In genomic region chrX:49110417-49110816, GRCh38 we compare ENCODE assay signal across 24 cellular contexts. TPM values are rescaled to one million over a fixed set of nuclear protein-coding genes. Genes with fewer than 3 reads are reported as not detected.
A peak's percentile ranks its signal among the peaks of the same experiment; 100 is the strongest.
DNase-seq lines count a peak whose midpoint lies in the region; ATAC-seq, FAIRE-seq and TF ChIP-seq lines count a peak whose summit lies in the region.
"Had no signal": no experiment of that assay in that cellular context is flagged by ENCODE, and none has a peak within 500 bp of the region (broad histone marks: within the 10 kb centered on the region; RNA-seq: fewer than 3 reads in every experiment).

No MANE protein-coding gene starts in this region.

- no peak for TF ChIP-seq CTCF in K562 (IDR thresholded peaks at IDR 0.05 in 2 of 3, conservative IDR thresholded peaks at IDR 0.05 in 1 of 3; ENCODE audit: insufficient read depth in 2 of 3, low read depth in 1 of 3, low read length in 3 of 3)

- no peak for TF ChIP-seq EP300 in K562 (IDR thresholded peaks at IDR 0.05; ENCODE audit: low read length)

- CTCF ChIA-PET in K562 (lab: Yijun Ruan, JAX; ENCODE audit: low intra/inter-chr PET ratio), result no interaction called here

- BruUV-seq in K562 (replicated peaks; lab: Mats Ljungman, UMichigan), result TSS peak; percentile 43

- H3K27ac ChIP-seq in K562 (ENCODE audit: extremely low read depth, low read depth, low read length) (no peak overlapping the region), substantia nigra (ENCODE audit: low read depth, low read length, poor library complexity, severe bottlenecking) (peak overlapping the region; percentile 74)
- H3K27ac ChIP-seq: BLaER1, GM23248, PC-9, SJSA1 had no signal

- POLR2A ChIA-PET in K562 (lab: Yijun Ruan, JAX), result interaction anchor here (0.7 kb wide), 1 partner anchor 463 kb away, joined by 3 read pairs; no protein-coding TSS in a partner anchor

- H3K27ac Mint-ChIP-seq in activated naive CD4-positive, alpha-beta T cell treated with anti-CD3 and anti-CD28 coated beads, Interleukin-2, amount 50 U/mL, for 24 hours, result peak overlapping the region; percentile 5
- H3K27ac Mint-ChIP-seq in activated naive CD4-positive, alpha-beta T cell treated with anti-CD3 and anti-CD28 coated beads, Interleukin-2, amount 50 U/mL, for 72 hours, result no peak overlapping the region
- H3K27ac Mint-ChIP-seq: CD4-positive, CD25-positive, alpha-beta regulatory T cell had no signal

- no peak for TF ChIP-seq RAD21 in K562 (CRISPR knock-in tag; conservative IDR thresholded peaks at IDR 0.05 in 1 of 2, IDR thresholded peaks at IDR 0.05 in 1 of 2)

- in situ Hi-C loops in K562 (cut with MboI), result no loop called here

- no peak for ATAC-seq in activated naive CD4-positive, alpha-beta T cell treated with anti-CD3 and anti-CD28 coated beads, Interleukin-2, amount 50 U/mL, for 72 hours
- ATAC-seq in K562, result no peak

- no peak for FAIRE-seq in K562 (lab: Jason Lieb, UNC)
- FAIRE-seq: A204.1, D721Med, G401.6 had no signal

- no peak for TF ChIP-seq POLR2A in K562 (conservative IDR thresholded peaks at IDR 0.05)

- no peak overlapping the region for H3K9ac ChIP-seq in K562 (ENCODE audit: insufficient read depth in 1 of 2, low read depth in 2 of 2, low read length in 2 of 2)
- H3K9ac ChIP-seq: BLaER1, GM23248 had no signal

- peaks cover 49% of the 10 kb centered on the region; the same call in 2 of the 3 replicates for H3K36me3 ChIP-seq in K562 (ENCODE audit: control insufficient read depth, insufficient read depth, low read length)

- no peaks in the 10 kb centered on the region for H3K9me1 ChIP-seq in K562 (ENCODE audit: control insufficient read depth, insufficient read depth, low read length)

- H3K4me3 Mint-ChIP-seq in activated naive CD4-positive, alpha-beta T cell treated with anti-CD3 and anti-CD28 coated beads, Interleukin-2, amount 50 U/mL, for 24 hours, result no peak overlapping the region

- H3K79me2 ChIP-seq in K562 (ENCODE audit: control insufficient read depth, insufficient read depth, low read length), result no peaks in the 10 kb centered on the region

- no peaks in the 10 kb centered on the region for H3K27me3 Mint-ChIP-seq in activated naive CD4-positive, alpha-beta T cell treated with anti-CD3 and anti-CD28 coated beads, Interleukin-2, amount 50 U/mL, for 24 hours
- H3K27me3 Mint-ChIP-seq: CD4-positive, CD25-positive, alpha-beta regulatory T cell had no signal

- H3K27me3 ChIP-seq in K562 (ENCODE audit: control insufficient read depth in 2 of 2, insufficient read depth in 2 of 2, low read length in 2 of 2), result no peaks in the 10 kb centered on the region
- H3K27me3 ChIP-seq: SJSA1 had no signal

- no peak overlapping the region for H3K4me3 ChIP-seq in K562
- H3K4me3 ChIP-seq: BLaER1, GM23248, PC-9, SJSA1 had no signal

- H2AFZ ChIP-seq in K562 (ENCODE audit: low read depth, low read length), result no peak overlapping the region
- H2AFZ ChIP-seq: GM23248, PC-9 had no signal

- H3K4me1 Mint-ChIP-seq in activated naive CD4-positive, alpha-beta T cell treated with anti-CD3 and anti-CD28 coated beads, Interleukin-2, amount 50 U/mL, for 24 hours, result no peaks in the 10 kb centered on the region

- peaks cover 4% of the 10 kb centered on the region for H3K36me3 Mint-ChIP-seq in activated naive CD4-positive, alpha-beta T cell treated with anti-CD3 and anti-CD28 coated beads, Interleukin-2, amount 50 U/mL, for 24 hours
- no peaks in the 10 kb centered on the region for H3K36me3 Mint-ChIP-seq in activated naive CD4-positive, alpha-beta T cell treated with anti-CD3 and anti-CD28 coated beads, Interleukin-2, amount 50 U/mL, for 72 hours
- H3K36me3 Mint-ChIP-seq: CD4-positive, CD25-positive, alpha-beta regulatory T cell had no signal

- no peak overlapping the region for H3K4me2 ChIP-seq in K562 (ENCODE audit: insufficient read depth, low read length)
- H3K4me2 ChIP-seq: BLaER1, PC-9 had no signal

- H4K20me1 ChIP-seq in K562 (replicated peaks; ENCODE audit: control insufficient read depth, insufficient read depth, low read length), result no peaks in the 10 kb centered on the region

- intact Hi-C loops in K562 (cut with micrococcal nuclease), result no loop called here

- no peaks in the 10 kb centered on the region; a peak in 2 of 5 replicates for H3K4me1 ChIP-seq in K562 (replicated peaks in 1 of 2; ENCODE audit: control insufficient read depth in 2 of 2, insufficient read depth in 2 of 2, low read length in 2 of 2)
- H3K4me1 ChIP-seq: BLaER1, SJSA1 had no signal

- WGBS in K562 (ENCODE audit: insufficient coverage, low coverage, missing lambda C conversion rate), result 96% methylated on average over 3 of the region's 3 CpGs

- DNase-seq in activated naive CD4-positive, alpha-beta T cell treated with anti-CD3 and anti-CD28 coated beads, Interleukin-2, amount 50 U/mL, for 72 hours (ENCODE audit: low spot score in 2 of 2), result no peak
- no peak for DNase-seq in K562 (ENCODE audit: extremely low read depth in 1 of 4, low spot score in 3 of 4)
- DNase-seq in substantia nigra (lab: John Stamatoyannopoulos, UW), result no peak
- DNase-seq in stimulated activated CD4-positive, alpha-beta T cell treated with anti-CD3 and anti-CD28 coated beads, Interleukin-4, amount 100 ng/mL, for 24 hours, result no peak
- DNase-seq in stimulated activated naive CD4-positive, alpha-beta T cell treated with Interleukin-2 at 50 U/mL for 16 hours (lab: John Stamatoyannopoulos, UW), result no peak
- DNase-seq: CD4-positive, CD25-positive, alpha-beta regulatory T cell; GM23248; H7; Kasumi-1; NCI-H1092 treated with DMSO at 0.1 percent for 48 hours; NCI-H1436 treated with DMSO at 0.1 percent for 48 hours; NCI-H187 treated with DMSO at 0.1 percent for 48 hours; NCI-H524 treated with DMSO at 0.1 percent for 48 hours; NCI-H82; NK-92 treated with Interleukin-12 subunit alpha and Interleukin-12 subunit beta, amount 100 ng/mL, for 24 hours; PC-9; Right ventricle myocardium superior; RPMI8226 had no signal

- no peaks in the 10 kb centered on the region for H3K9me3 ChIP-seq in K562 (replicated peaks; ENCODE audit: control insufficient read depth, insufficient read depth, low read depth, low read length)
- H3K9me3 ChIP-seq: BLaER1, SJSA1 had no signal

- H3K9me3 Mint-ChIP-seq in activated naive CD4-positive, alpha-beta T cell treated with anti-CD3 and anti-CD28 coated beads, Interleukin-2, amount 50 U/mL, for 24 hours, result no peaks in the 10 kb centered on the region
- no peaks in the 10 kb centered on the region for H3K9me3 Mint-ChIP-seq in activated naive CD4-positive, alpha-beta T cell treated with anti-CD3 and anti-CD28 coated beads, Interleukin-2, amount 50 U/mL, for 72 hours
- H3K9me3 Mint-ChIP-seq: CD4-positive, CD25-positive, alpha-beta regulatory T cell had no signal

RNA-seq across cellular contexts. Expression of gene GPKOW, which starts 13.1 kb away (rescaled TPM):
- total RNA-seq in activated naive CD4-positive, alpha-beta T cell treated with anti-CD3 and anti-CD28 coated beads, Interleukin-2, amount 50 U/mL, for 72 hours, result 10 to 100 TPM; 15.6 to 24.5 TPM
- total RNA-seq in K562 (2011; cell fraction: chromatin; rRNA removed; ENCODE audit: low replicate concordance), result 13.7 and 27.7 TPM in 2 replicates
- 19.3 and 21.2 TPM in 2 replicates for total RNA-seq in K562 (2011; cell fraction: nucleolus; rRNA removed)
- total RNA-seq in K562 (2011; cell fraction: nucleoplasm; rRNA removed), result 16.6 and 19.1 TPM in 2 replicates
- total RNA-seq in K562 (2014; rRNA removed) (44.8 and 49.6 TPM in 2 replicates), K562 (2014; rRNA removed; fragmentation: Illumina TruSeq; extraction: Trizol) (15.0 and 16.6 TPM in 2 replicates), K562 (2015; rRNA removed; fragmentation: Illumina TruSeq; extraction: Trizol) (23.6 and 23.8 TPM in 2 replicates), K562 (2021) (29.7 and 30.0 TPM in 2 replicates)
- polyA plus RNA-seq in K562 (2011; rRNA removed) (30.1 and 34.3 TPM in 2 replicates), K562 (2014; fragmentation: Illumina TruSeq; extraction: Trizol) (31.3 and 31.4 TPM in 2 replicates), K562 (2014; fragmentation: Nextera tagmentation; extraction: Ambion mirVana) (1 to 10 TPM; 3.7 to 4.5 TPM), K562 (2014; rRNA removed) (30.4 and 37.4 TPM in 2 replicates)
- polyA plus RNA-seq in K562 (2011; cell fraction: cytosol; rRNA removed), result 27.5 and 32.8 TPM in 2 replicates
- polyA plus RNA-seq in K562 (2011; cell fraction: nucleus; rRNA removed), result 20.6 and 21.4 TPM in 2 replicates
- polyA plus RNA-seq in K562 (2012), result 25.4 and 35.2 TPM in 2 replicates
- polyA minus RNA-seq in K562 (2011; rRNA and poly(A)+ RNA removed), result 21.1 and 27.6 TPM in 2 replicates
- 15.4 and 17.1 TPM in 2 replicates for polyA minus RNA-seq in K562 (2011; cell fraction: cytosol; rRNA and poly(A)+ RNA removed)
- polyA minus RNA-seq in K562 (2011; cell fraction: nucleus; rRNA and poly(A)+ RNA removed), result 4.6 and 8.4 TPM in 2 replicates

RNA-seq across cellular contexts. Expression of gene WDR45, which starts 30.7 kb away (rescaled TPM):
- 10 to 100 TPM; 24.6 to 57.5 TPM for total RNA-seq in activated naive CD4-positive, alpha-beta T cell treated with anti-CD3 and anti-CD28 coated beads, Interleukin-2, amount 50 U/mL, for 72 hours
- 248 and 538 TPM in 2 replicates for total RNA-seq in K562 (2011; cell fraction: chromatin; rRNA removed; ENCODE audit: low replicate concordance)
- 297 and 325 TPM in 2 replicates for total RNA-seq in K562 (2011; cell fraction: nucleolus; rRNA removed)
- total RNA-seq in K562 (2011; cell fraction: nucleoplasm; rRNA removed), result 309 and 310 TPM in 2 replicates
- total RNA-seq in K562 (2014; rRNA removed) (52.5 and 59.7 TPM in 2 replicates), K562 (2014; rRNA removed; fragmentation: Illumina TruSeq; extraction: Trizol) (28.6 and 40.4 TPM in 2 replicates), K562 (2015; rRNA removed; fragmentation: Illumina TruSeq; extraction: Trizol) (27.5 and 29.0 TPM in 2 replicates), K562 (2021) (78.7 and 79.9 TPM in 2 replicates)
- polyA plus RNA-seq in K562 (2011; rRNA removed) (122 and 125 TPM in 2 replicates), K562 (2014; fragmentation: Illumina TruSeq; extraction: Trizol) (81.8 and 90.8 TPM in 2 replicates), K562 (2014; fragmentation: Nextera tagmentation; extraction: Ambion mirVana) (10 to 100 TPM; 19.4 to 31.0 TPM), K562 (2014; rRNA removed) (106 and 136 TPM in 2 replicates)
- polyA plus RNA-seq in K562 (2011; cell fraction: cytosol; rRNA removed), result 110 and 158 TPM in 2 replicates
- 536 and 714 TPM in 2 replicates for polyA plus RNA-seq in K562 (2011; cell fraction: nucleus; rRNA removed)
- 72.7 and 146 TPM in 2 replicates for polyA plus RNA-seq in K562 (2012)
- 50.8 and 83.2 TPM in 2 replicates for polyA minus RNA-seq in K562 (2011; rRNA and poly(A)+ RNA removed)
- 30.2 and 31.0 TPM in 2 replicates for polyA minus RNA-seq in K562 (2011; cell fraction: cytosol; rRNA and poly(A)+ RNA removed)
- polyA minus RNA-seq in K562 (2011; cell fraction: nucleus; rRNA and poly(A)+ RNA removed), result 90.1 and 104 TPM in 2 replicates

RNA-seq across cellular contexts. Expression of gene PRAF2, which starts 36.6 kb away (rescaled TPM):
- total RNA-seq in activated naive CD4-positive, alpha-beta T cell treated with anti-CD3 and anti-CD28 coated beads, Interleukin-2, amount 50 U/mL, for 72 hours, result 10 to 100 TPM; 10.9 to 40.9 TPM
- total RNA-seq in K562 (2011; cell fraction: chromatin; rRNA removed; ENCODE audit: low replicate concordance), result 7.1 and 19.3 TPM in 2 replicates
- 10.7 and 13.4 TPM in 2 replicates for total RNA-seq in K562 (2011; cell fraction: nucleolus; rRNA removed)
- 11.1 and 15.0 TPM in 2 replicates for total RNA-seq in K562 (2011; cell fraction: nucleoplasm; rRNA removed)
- 2.0 and 2.4 TPM in 2 replicates for total RNA-seq in K562 (2014; rRNA removed)
- 0.55 and 0.64 TPM in 2 replicates for total RNA-seq in K562 (2014; rRNA removed; fragmentation: Illumina TruSeq; extraction: Trizol)
- total RNA-seq in K562 (2015; rRNA removed; fragmentation: Illumina TruSeq; extraction: Trizol), result 0.75 and 1.2 TPM in 2 replicates
- 2.8 and 3.8 TPM in 2 replicates for total RNA-seq in K562 (2021)
- 2.5 and 5.3 TPM in 2 replicates for polyA plus RNA-seq in K562 (2011; rRNA removed)
- 2.9 and 4.7 TPM in 2 replicates for polyA plus RNA-seq in K562 (2011; cell fraction: cytosol; rRNA removed)
- polyA plus RNA-seq in K562 (2011; cell fraction: nucleus; rRNA removed), result 23.9 and 40.4 TPM in 2 replicates
- polyA plus RNA-seq in K562 (2012), result 2.3 and 14.7 TPM in 2 replicates
- polyA plus RNA-seq in K562 (2014; fragmentation: Illumina TruSeq; extraction: Trizol), result 3.6 and 3.7 TPM in 2 replicates
- under 1 TPM; 0.24 to 0.29 TPM for polyA plus RNA-seq in K562 (2014; fragmentation: Nextera tagmentation; extraction: Ambion mirVana)
- 3.8 and 5.7 TPM in 2 replicates for polyA plus RNA-seq in K562 (2014; rRNA removed)
- polyA minus RNA-seq in K562 (2011; rRNA and poly(A)+ RNA removed), result 0.63 and 0.72 TPM in 2 replicates
- polyA minus RNA-seq in K562 (2011; cell fraction: cytosol; rRNA and poly(A)+ RNA removed), result 0.67 and 1.4 TPM in 2 replicates
- 3.9 and 4.9 TPM in 2 replicates for polyA minus RNA-seq in K562 (2011; cell fraction: nucleus; rRNA and poly(A)+ RNA removed)

RNA-seq across cellular contexts. Expression of gene CCDC120, which starts 51.6 kb away (rescaled TPM):
- total RNA-seq in activated naive CD4-positive, alpha-beta T cell treated with anti-CD3 and anti-CD28 coated beads, Interleukin-2, amount 50 U/mL, for 72 hours, result 1 to 10 TPM; 4.5 to 5.7 TPM
- 4.7 and 8.2 TPM in 2 replicates for total RNA-seq in K562 (2011; cell fraction: chromatin; rRNA removed; ENCODE audit: low replicate concordance)
- 2.5 and 2.9 TPM in 2 replicates for total RNA-seq in K562 (2011; cell fraction: nucleolus; rRNA removed)
- total RNA-seq in K562 (2011; cell fraction: nucleoplasm; rRNA removed), result 4.4 and 7.8 TPM in 2 replicates
- total RNA-seq in K562 (2014; rRNA removed), result 0.77 and 1.1 TPM in 2 replicates
- total RNA-seq in K562 (2014; rRNA removed; fragmentation: Illumina TruSeq; extraction: Trizol), result 0.22 and 0.29 TPM in 2 replicates
- 0.40 and 0.57 TPM in 2 replicates for total RNA-seq in K562 (2015; rRNA removed; fragmentation: Illumina TruSeq; extraction: Trizol)
- 3.1 and 3.6 TPM in 2 replicates for total RNA-seq in K562 (2021)
- 0.54 and 1.3 TPM in 2 replicates for polyA plus RNA-seq in K562 (2011; rRNA removed)
- 0.74 and 0.97 TPM in 2 replicates for polyA plus RNA-seq in K562 (2011; cell fraction: cytosol; rRNA removed)
- 3.4 and 4.4 TPM in 2 replicates for polyA plus RNA-seq in K562 (2011; cell fraction: nucleus; rRNA removed)
- polyA plus RNA-seq in K562 (2012), result 1.9 and 3.0 TPM in 2 replicates
- 1.9 and 2.0 TPM in 2 replicates for polyA plus RNA-seq in K562 (2014; fragmentation: Illumina TruSeq; extraction: Trizol)
- under 1 TPM; 0.13 to 0.14 TPM for polyA plus RNA-seq in K562 (2014; fragmentation: Nextera tagmentation; extraction: Ambion mirVana)
- polyA plus RNA-seq in K562 (2014; rRNA removed), result 1.3 and 2.2 TPM in 2 replicates
- polyA minus RNA-seq in K562 (2011; rRNA and poly(A)+ RNA removed), result 0.32 and 0.51 TPM in 2 replicates
- 0.48 and 0.64 TPM in 2 replicates for polyA minus RNA-seq in K562 (2011; cell fraction: cytosol; rRNA and poly(A)+ RNA removed)
- 0.67 and 0.78 TPM in 2 replicates for polyA minus RNA-seq in K562 (2011; cell fraction: nucleus; rRNA and poly(A)+ RNA removed)

RNA-seq across cellular contexts. Expression of gene MAGIX, which starts 52.1 kb away (rescaled TPM):
- 1 to 10 TPM; 1.2 to 3.6 TPM for total RNA-seq in activated naive CD4-positive, alpha-beta T cell treated with anti-CD3 and anti-CD28 coated beads, Interleukin-2, amount 50 U/mL, for 72 hours
- 3.0 TPM in 2 replicates for total RNA-seq in K562 (2011; cell fraction: chromatin; rRNA removed; ENCODE audit: low replicate concordance)
- total RNA-seq in K562 (2011; cell fraction: nucleolus; rRNA removed), result 1.8 and 2.7 TPM in 2 replicates
- total RNA-seq in K562 (2011; cell fraction: nucleoplasm; rRNA removed), result 2.5 and 4.6 TPM in 2 replicates
- total RNA-seq in K562 (2014; rRNA removed) (2.5 and 3.5 TPM in 2 replicates), K562 (2014; rRNA removed; fragmentation: Illumina TruSeq; extraction: Trizol) (0.32 and 0.33 TPM in 2 replicates), K562 (2015; rRNA removed; fragmentation: Illumina TruSeq; extraction: Trizol) (0.47 and 0.79 TPM in 2 replicates), K562 (2021) (2.2 and 2.4 TPM in 2 replicates)
- polyA plus RNA-seq in K562 (2011; rRNA removed) (0.78 and 1.6 TPM in 2 replicates), K562 (2014; fragmentation: Illumina TruSeq; extraction: Trizol) (0.28 and 1.2 TPM in 2 replicates), K562 (2014; fragmentation: Nextera tagmentation; extraction: Ambion mirVana) (under 1 TPM; 0.08 to 0.22 TPM), K562 (2014; rRNA removed) (1.4 and 1.9 TPM in 2 replicates)
- 2.6 and 4.7 TPM in 2 replicates for polyA plus RNA-seq in K562 (2011; cell fraction: cytosol; rRNA removed)
- polyA plus RNA-seq in K562 (2011; cell fraction: nucleus; rRNA removed), result 2.2 and 4.1 TPM in 2 replicates
- polyA plus RNA-seq in K562 (2012), result 1.1 and 1.7 TPM in 2 replicates
- 0.91 and 1.2 TPM in 2 replicates for polyA minus RNA-seq in K562 (2011; rRNA and poly(A)+ RNA removed)
- 1.0 and 2.2 TPM in 2 replicates for polyA minus RNA-seq in K562 (2011; cell fraction: cytosol; rRNA and poly(A)+ RNA removed)
- 2.2 and 2.7 TPM in 2 replicates for polyA minus RNA-seq in K562 (2011; cell fraction: nucleus; rRNA and poly(A)+ RNA removed)
